Comparison of ENCODE assay signal across 1 cellular context in the genomic region with DNA sequence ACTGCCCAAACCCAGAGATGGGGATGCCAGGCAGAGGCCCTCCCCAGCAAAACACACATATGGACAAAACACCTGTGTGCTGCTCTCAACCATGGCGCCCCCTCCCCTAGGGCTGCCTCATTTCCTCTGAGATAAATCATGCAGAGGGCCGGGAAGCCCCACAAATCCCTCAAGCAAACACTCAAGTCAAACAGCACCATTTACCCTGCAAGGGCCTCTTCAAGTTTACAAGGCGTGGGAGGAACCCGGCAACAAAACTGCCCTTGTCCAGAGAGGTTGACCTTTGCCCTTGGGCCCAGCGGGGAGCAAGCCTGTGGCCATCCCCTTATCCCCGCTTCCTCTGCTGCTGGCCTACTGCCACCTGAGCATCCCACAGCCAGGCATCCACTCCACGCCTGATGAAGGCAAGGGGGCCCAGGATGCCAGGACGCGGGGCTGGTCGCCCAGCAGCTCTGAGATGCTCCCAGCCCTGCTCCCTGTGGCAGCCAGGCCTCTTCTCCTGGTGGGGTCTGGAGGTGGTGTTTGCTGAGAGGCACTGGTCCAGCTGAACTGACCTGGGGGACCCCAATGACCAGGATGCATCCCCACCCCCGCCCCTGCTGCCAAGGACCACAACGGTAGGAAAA.
TF ChIP-seq lines count a peak whose summit lies in the region.

No MANE protein-coding gene starts in this region.

TF ChIP-seq in A549, 52 proteins besides CTCF, POLR2A, EP300 and RAD21 (continued from another document):
- TF ChIP-seq, protein P1, sequence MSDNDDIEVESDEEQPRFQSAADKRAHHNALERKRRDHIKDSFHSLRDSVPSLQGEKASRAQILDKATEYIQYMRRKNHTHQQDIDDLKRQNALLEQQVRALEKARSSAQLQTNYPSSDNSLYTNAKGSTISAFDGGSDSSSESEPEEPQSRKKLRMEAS (IDR thresholded peaks at IDR 0.05), result no peak
- TF ChIP-seq HOXB13 (CRISPR knock-in tag; IDR thresholded peaks at IDR 0.05; ENCODE audit: low read depth), result no peak
- TF ChIP-seq CBX8 (IDR thresholded peaks at IDR 0.05), result no peak
- no peak for TF ChIP-seq PHF8 (IDR thresholded peaks at IDR 0.05; ENCODE audit: borderline replicate concordance, low read depth)
- TF ChIP-seq HOXA7 (CRISPR knock-in tag; IDR thresholded peaks at IDR 0.05), result no peak
TF ChIP-seq in A549: peak in this region for 0.
